ENCODE assay signal across 9 cellular contexts in genomic region chr13:97020194-97020593, GRCh38. TPM values are rescaled to one million over a fixed set of nuclear protein-coding genes. Genes with fewer than 3 reads are reported as not detected.
"Had no signal": no experiment of that assay in that cellular context is flagged by ENCODE, and none has a peak within 500 bp of the region (broad histone marks: within the 10 kb centered on the region; RNA-seq: fewer than 3 reads in every experiment).

No MANE protein-coding gene starts in this region.

- H3K4me1 ChIP-seq: HAP-1 had no signal

- H2AFZ ChIP-seq: GM23248, GM23338 had no signal

- ATAC-seq: GM23338, HCT116 had no signal

- H3K27ac ChIP-seq: GM23248 had no signal

- H3K4me2 ChIP-seq: GM23338 had no signal

- H3K9me3 ChIP-seq: HAP-1 had no signal

- H3K9ac ChIP-seq: GM23248 had no signal

- H3K36me3 ChIP-seq: HAP-1 had no signal

- DNase-seq: GM23248, GOT3, H7, H9, HCEC 1CT, HFFc6 had no signal

- H3K4me3 ChIP-seq: GM23248, GM23338, HAP-1 had no signal

RNA-seq across cellular contexts. Expression of gene OXGR1, which starts 25.9 kb away (rescaled TPM):
- polyA plus RNA-seq: GM23248 had no signal
